In genomic region chr15:75904241-75904631, GRCh38 we compare ENCODE assay signal across 9 cellular contexts. TPM values are rescaled to one million over a fixed set of nuclear protein-coding genes. Genes with fewer than 3 reads are reported as not detected.
A peak's percentile ranks its signal among the peaks of the same experiment; 100 is the strongest.
DNase-seq lines count a peak whose midpoint lies in the region; ATAC-seq, FAIRE-seq and TF ChIP-seq lines count a peak whose summit lies in the region.
"Had no signal": no experiment of that assay in that cellular context is flagged by ENCODE, and none has a peak within 500 bp of the region (broad histone marks: within the 10 kb centered on the region; RNA-seq: fewer than 3 reads in every experiment).

No MANE protein-coding gene starts in this region.

- ATAC-seq in GM19324 (IDR thresholded peaks at IDR 0.05; ENCODE audit: low FRiP score, unreplicated experiment) (peak; percentile 35), HG03571 (IDR thresholded peaks at IDR 0.05; ENCODE audit: unreplicated experiment) (peak; percentile 13)

- H3K4me1 Mint-ChIP-seq in chondrocyte (ENCODE audit: low read depth), result peaks cover 39% of the 10 kb centered on the region

- DNase-seq in SHP77 (lab: John Stamatoyannopoulos, UW), result peak; percentile 19 to 23
- DNase-seq in chondrocyte (ENCODE audit: low spot score), result no peak
- DNase-seq in left kidney (ENCODE audit: low read depth, low spot score), result peak; percentile 74
- peak; percentile 3 to 7 for DNase-seq in stimulated activated CD8-positive, alpha-beta memory T cell treated with anti-CD3 and anti-CD28 coated beads, Interleukin-2, amount 100 ng/mL, for 48 hours (ENCODE audit: low read depth in 2 of 2)
- DNase-seq in H54 (ENCODE audit: insufficient read length, low spot score), result no peak

- TF ChIP-seq POLR2A in H54 (IDR thresholded peaks at IDR 0.05; ENCODE audit: low read depth, low read length), result no peak

- no peak for TF ChIP-seq CTCF in C4-2B (conservative IDR thresholded peaks at IDR 0.05)
- no peak for TF ChIP-seq CTCF in chondrocyte (IDR thresholded peaks at IDR 0.05)

- peak overlapping the region; percentile 92 for H3K27ac ChIP-seq in C4-2B

- H3K4me3 Mint-ChIP-seq in chondrocyte (ENCODE audit: unreplicated experiment), result peak overlapping the region; percentile 98

- H3K36me3 Mint-ChIP-seq in chondrocyte (ENCODE audit: low read depth), result peaks cover 8% of the 10 kb centered on the region

- H3K27me3 Mint-ChIP-seq in chondrocyte (ENCODE audit: low read depth), result no peaks in the 10 kb centered on the region

- FAIRE-seq in H54 (lab: Jason Lieb, UNC), result no peak
- FAIRE-seq: TTC549 had no signal

- peak overlapping the region; percentile 87 for H3K27ac Mint-ChIP-seq in chondrocyte (ENCODE audit: unreplicated experiment)

- no peaks in the 10 kb centered on the region for H3K9me3 Mint-ChIP-seq in chondrocyte (ENCODE audit: low read depth)

RNA-seq across cellular contexts. Expression of gene FBXO22, which starts 0.6 kb away (rescaled TPM):
- total RNA-seq in chondrocyte, result 33.6 to 40.1 TPM (median 35.1 TPM) in 3 replicates

Comparison
In these comparisons a context has a peak if more than half of its experiments do, and no peak if none do; other contexts are left out.
1. DNase-seq: peak in SHP77 (2 of 2), left kidney (single experiment) and stimulated activated CD8-positive, alpha-beta memory T cell treated with anti-CD3 and anti-CD28 coated beads, Interleukin-2, amount 100 ng/mL, for 48 hours (2 of 2); none in chondrocyte (single experiment) and H54 (single experiment).